ENCODE assay signal across 8 cellular contexts in the genomic region with DNA sequence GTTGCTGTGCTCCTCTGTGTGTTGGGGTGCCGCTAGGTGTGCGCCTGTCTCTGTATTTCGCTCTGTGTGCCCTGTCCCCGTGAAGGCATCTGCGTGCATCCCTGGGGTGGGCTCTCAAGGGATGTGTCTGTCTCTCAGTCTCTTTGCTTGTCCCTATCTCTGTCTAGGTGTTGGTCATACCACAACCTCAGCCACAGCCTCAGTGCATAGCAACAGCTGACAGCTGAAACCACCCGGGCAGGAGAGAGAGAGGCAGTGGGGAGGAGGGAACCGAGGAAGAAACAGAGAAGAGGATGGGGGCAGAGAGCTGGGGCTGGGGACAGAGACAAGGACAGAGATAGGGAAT. TPM values are rescaled to one million over a fixed set of nuclear protein-coding genes. Genes with fewer than 3 reads are reported as not detected.
DNase-seq lines count a peak whose midpoint lies in the region; ATAC-seq and TF ChIP-seq lines count a peak whose summit lies in the region.

No MANE protein-coding gene starts in this region.

- no peak overlapping the region for H3K14ac ChIP-seq in mesenchymal stem cell (ENCODE audit: low read length in 2 of 2)

- H2BK12ac ChIP-seq in mesenchymal stem cell (ENCODE audit: low read length in 2 of 2), result no peak overlapping the region

- peaks cover 40% of the 10 kb centered on the region for H3K4me1 ChIP-seq in mesenchymal stem cell (ENCODE audit: control insufficient read depth, insufficient read depth, low read depth, low read length)

- H3K4me1 Mint-ChIP-seq in HFFc6 (ENCODE audit: low read depth), result peaks cover 44% of the 10 kb centered on the region

- H3K36me3 Mint-ChIP-seq in HFFc6 (ENCODE audit: low read depth), result 0 out of 2 replicates have a peak, but pooled peaks cover 9% of the 10 kb centered on the region

- no peak overlapping the region for H2BK5ac ChIP-seq in mesenchymal stem cell (ENCODE audit: low read depth, low read length, poor library complexity, severe bottlenecking)

- H3K79me1 ChIP-seq in mesenchymal stem cell (replicated peaks; ENCODE audit: low read length, poor library complexity, severe bottlenecking), result no peaks in the 10 kb centered on the region

- H2AFZ ChIP-seq in mesenchymal stem cell (ENCODE audit: low read depth, low read length), result no peak overlapping the region

- ATAC-seq in GM21825 (IDR thresholded peaks at IDR 0.05; ENCODE audit: unreplicated experiment) (no peak), GM18519 (IDR thresholded peaks at IDR 0.05; ENCODE audit: low FRiP score, unreplicated experiment) (no peak), GM21515 (IDR thresholded peaks at IDR 0.05; ENCODE audit: unreplicated experiment) (no peak)

- H3K4me3 ChIP-seq in WERI-Rb-1 (ENCODE audit: low read depth, low read length) (no peak overlapping the region), mesenchymal stem cell (ENCODE audit: insufficient read depth in 1 of 2, low read depth in 1 of 2, low read length in 2 of 2) (peak overlapping the region in 1 of 2 experiments; percentile 62)

- H3K9me3 Mint-ChIP-seq in HFFc6, result no peaks in the 10 kb centered on the region

- H3K27ac Mint-ChIP-seq in HFFc6, result peak overlapping the region; percentile 39

- H3K9me3 ChIP-seq in WERI-Rb-1 (ENCODE audit: severe bottlenecking) (no peaks in the 10 kb centered on the region), mesenchymal stem cell (ENCODE audit: control insufficient read depth, low read length) (no peaks in the 10 kb centered on the region)

- no peak overlapping the region for H3K18ac ChIP-seq in mesenchymal stem cell (ENCODE audit: low read depth in 1 of 2, low read length in 2 of 2)

- no peak overlapping the region for H3K4ac ChIP-seq in mesenchymal stem cell (ENCODE audit: low read depth in 1 of 2, low read length in 2 of 2)

- TF ChIP-seq CTCF in HFFc6 (IDR thresholded peaks at IDR 0.05) (no peak), WERI-Rb-1 (IDR thresholded peaks at IDR 0.05; ENCODE audit: low read depth, low read length) (no peak)

- H4K8ac ChIP-seq in mesenchymal stem cell (ENCODE audit: low read length), result no peak overlapping the region

- H2BK120ac ChIP-seq in mesenchymal stem cell (ENCODE audit: low read depth, low read length), result no peak overlapping the region

- peaks cover 39% of the 10 kb centered on the region for H3K27me3 Mint-ChIP-seq in HFFc6 (ENCODE audit: insufficient read depth)

- peak overlapping the region; percentile 53 for H3K9ac ChIP-seq in mesenchymal stem cell (ENCODE audit: low read length)

- peak overlapping the region; percentile 76 for H3K4me2 ChIP-seq in mesenchymal stem cell (ENCODE audit: low read length, poor library complexity, severe bottlenecking)

- H3K27ac ChIP-seq in WERI-Rb-1 (no peak overlapping the region), mesenchymal stem cell (ENCODE audit: low read length, poor library complexity, severe bottlenecking) (no peak overlapping the region)

- H3K4me3 Mint-ChIP-seq in HFFc6, result peak overlapping the region; percentile 68

- 48% methylated on average over 7 of the region's 7 CpGs for WGBS in mesenchymal stem cell

- peak; percentile 45 for DNase-seq in EH (ENCODE audit: low read depth)
- peak; percentile 17 for DNase-seq in HFFc6
- DNase-seq in WERI-Rb-1, result peak; percentile 37
- peak; percentile 42 for DNase-seq in mesenchymal stem cell
- DNase-seq in NCI-H446 (lab: John Stamatoyannopoulos, UW), result no peak

- H3K36me3 ChIP-seq in WERI-Rb-1 (no peaks in the 10 kb centered on the region), mesenchymal stem cell (ENCODE audit: control insufficient read depth in 1 of 2, insufficient read depth in 2 of 2, low read depth in 1 of 2, low read length in 2 of 2) (peaks cover 32 to 34% of the 10 kb centered on the region in 2 experiments)

- no peak overlapping the region for H3K23ac ChIP-seq in mesenchymal stem cell (ENCODE audit: low read length in 2 of 2)

- no peak overlapping the region for H4K91ac ChIP-seq in mesenchymal stem cell (ENCODE audit: low read length)

- no peak overlapping the region for H2AK5ac ChIP-seq in mesenchymal stem cell (ENCODE audit: low read length, severe bottlenecking)

- H3K27me3 ChIP-seq in WERI-Rb-1 (ENCODE audit: insufficient read depth, low read depth, severe bottlenecking), result peaks cover 12% of the 10 kb centered on the region
- H3K27me3 ChIP-seq in mesenchymal stem cell (ENCODE audit: control insufficient read depth in 1 of 2, insufficient read depth in 1 of 2, low read length in 2 of 2), result peaks cover 5 to 54% of the 10 kb centered on the region in 2 experiments

- H2BK15ac ChIP-seq in mesenchymal stem cell (ENCODE audit: low read depth, poor library complexity, severe bottlenecking), result no peak overlapping the region

RNA-seq across cellular contexts. Expression of a gene that starts 1.0 kb away (rescaled TPM):
- 1 to 10 TPM; 2.9 to 8.2 (median 3.9) TPM for total RNA-seq in HFFc6 (2021; fragmentation: NEBNext Ultra II Directional; extraction: Animal tissue kit (Norgen Biotek cat#: 25700))
- polyA plus RNA-seq in mesenchymal stem cell (2013, experiment 1 of 2), result 1.8 TPM
- 1.6 TPM for polyA plus RNA-seq in mesenchymal stem cell (2013, experiment 2 of 2)

RNA-seq across cellular contexts. Expression of a gene that starts 13.9 kb away (rescaled TPM):
- total RNA-seq in HFFc6 (2021; fragmentation: NEBNext Ultra II Directional; extraction: Animal tissue kit (Norgen Biotek cat#: 25700)), result 100 to 1,000 TPM; 112 to 127 (median 126) TPM
- polyA plus RNA-seq in mesenchymal stem cell (2013, experiment 1 of 2), result 196 TPM
- polyA plus RNA-seq in mesenchymal stem cell (2013, experiment 2 of 2), result 196 TPM

RNA-seq across cellular contexts. Expression of a gene that starts 35.3 kb away (rescaled TPM):
- total RNA-seq in HFFc6 (2021; fragmentation: NEBNext Ultra II Directional; extraction: Animal tissue kit (Norgen Biotek cat#: 25700)), result 1 to 10 TPM in 1 of 6 experiments, under 1 TPM in 5; 0.21 to 1.1 (median 0.58) TPM
- polyA plus RNA-seq in mesenchymal stem cell (2013, experiment 1 of 2), result 0.61 TPM
- polyA plus RNA-seq in mesenchymal stem cell (2013, experiment 2 of 2), result 0.21 TPM

Comparison
In these comparisons a context has a peak if more than half of its experiments do, and no peak if none do; other contexts are left out.
1. DNase-seq: peak in EH (single experiment), HFFc6 (single experiment), WERI-Rb-1 (single experiment) and mesenchymal stem cell (single experiment); none in NCI-H446 (0 of 2).